In genomic region chr1:181179279-181179979, GRCh38 we compare ENCODE assay signal across 12 cellular contexts.
DNase-seq lines count a peak whose midpoint lies in the region; ATAC-seq and TF ChIP-seq lines count a peak whose summit lies in the region.
"Had no signal": no experiment of that assay in that cellular context is flagged by ENCODE, and none has a peak within 500 bp of the region (broad histone marks: within the 10 kb centered on the region; RNA-seq: fewer than 3 reads in every experiment).

No MANE protein-coding gene starts in this region.

- intact Hi-C loops in CD4-positive, alpha-beta memory T cell (cut with micrococcal nuclease) = no loop called here

- no peaks in the 10 kb centered on the region for H3K36me3 ChIP-seq in CD4-positive, alpha-beta memory T cell (ENCODE audit: insufficient read depth, low read length)
- H3K36me3 ChIP-seq: colonic mucosa, thoracic aorta had no signal

- H3K4me1 Mint-ChIP-seq in CD4-positive, alpha-beta memory T cell = peaks cover 14 to 16% (median 14%) of the 10 kb centered on the region in 4 donors
- H3K4me1 Mint-ChIP-seq in mesothelial cell of epicardium = peaks cover 27% of the 10 kb centered on the region

- H3K9me3 ChIP-seq in AG04450 (ENCODE audit: control insufficient read depth, insufficient read depth, low read length) = no peaks in the 10 kb centered on the region; the same call in 1 of the 2 replicates
- no peaks in the 10 kb centered on the region for H3K9me3 ChIP-seq in CD4-positive, alpha-beta memory T cell (ENCODE audit: control insufficient read depth in 1 of 2, low read length in 2 of 2)
- H3K9me3 ChIP-seq: colonic mucosa, thoracic aorta had no signal

- no peak overlapping the region; the same call in 1 of the 2 replicates for H3K4me3 ChIP-seq in AG04450 (ENCODE audit: low read depth, low read length)
- no peak overlapping the region for H3K4me3 ChIP-seq in CD4-positive, alpha-beta memory T cell (ENCODE audit: low read length in 2 of 2)
- H3K4me3 ChIP-seq: colonic mucosa, thoracic aorta had no signal

- CTCF ChIA-PET in AG04450 (lab: Charles Lee) = interaction anchor here (1.3 kb wide), 1 partner anchor 11 kb away, joined by 4 read pairs; no protein-coding TSS in a partner anchor
- CTCF ChIA-PET in CD4-positive, alpha-beta memory T cell (lab: Charles Lee; ENCODE audit: partially characterized antibody) = interaction anchor here (1.0 to 1.2 kb wide), 2 partner anchors 13 to 244 kb away, joined by 3 to 4 read pairs; no protein-coding TSS in a partner anchor

- no peaks in the 10 kb centered on the region for H3K36me3 Mint-ChIP-seq in CD4-positive, alpha-beta memory T cell
- no peaks in the 10 kb centered on the region for H3K36me3 Mint-ChIP-seq in mesothelial cell of epicardium
- H3K36me3 Mint-ChIP-seq: activated naive CD4-positive, alpha-beta T cell treated with anti-CD3 and anti-CD28 coated beads, Interleukin-2, amount 50 U/mL, for 72 hours had no signal

- peak overlapping the region; percentile 51 to 87 (median 77) for H3K27ac Mint-ChIP-seq in CD4-positive, alpha-beta memory T cell
- peak overlapping the region; percentile 41 for H3K27ac Mint-ChIP-seq in mesothelial cell of epicardium
- H3K27ac Mint-ChIP-seq: activated naive CD4-positive, alpha-beta T cell treated with anti-CD3 and anti-CD28 coated beads, Interleukin-2, amount 50 U/mL, for 72 hours had no signal

- POLR2A ChIA-PET in AG04450 (lab: Yijun Ruan, JAX) = no interaction called here
- POLR2A ChIA-PET in CD4-positive, alpha-beta memory T cell (lab: Charles Lee; ENCODE audit: partially characterized antibody) = interaction anchor here (1.8 kb wide), 1 partner anchor 217 kb away, joined by 6 read pairs; no protein-coding TSS in a partner anchor

- no peaks in the 10 kb centered on the region for H3K9me3 Mint-ChIP-seq in CD4-positive, alpha-beta memory T cell
- no peaks in the 10 kb centered on the region for H3K9me3 Mint-ChIP-seq in mesothelial cell of epicardium
- H3K9me3 Mint-ChIP-seq: activated naive CD4-positive, alpha-beta T cell treated with anti-CD3 and anti-CD28 coated beads, Interleukin-2, amount 50 U/mL, for 72 hours had no signal

- no peak for DNase-seq in AG04450 (ENCODE audit: low read depth, low spot score)
- DNase-seq in CD4-positive, alpha-beta memory T cell = no peak
- no peak for DNase-seq in mesothelial cell of epicardium (ENCODE audit: low spot score in 2 of 2, unreplicated experiment in 2 of 2)
- no peak for DNase-seq in hippocampal formation (lab: John Stamatoyannopoulos, UW)
- DNase-seq in inferior parietal cortex (ENCODE audit: extremely low spot score) = no peak
- no peak for DNase-seq in pons (ENCODE audit: low spot score)
- DNase-seq: colonic mucosa, SW 1271 had no signal

- peak overlapping the region; percentile 39 for H3K27ac ChIP-seq in AG04450 (ENCODE audit: low read depth, low read length)
- H3K27ac ChIP-seq in CD4-positive, alpha-beta memory T cell (ENCODE audit: low read depth, low read length) = no peak overlapping the region
- peak overlapping the region; percentile 38 for H3K27ac ChIP-seq in angular gyrus (ENCODE audit: low read depth, low read length)
- H3K27ac ChIP-seq: colonic mucosa, thoracic aorta had no signal

- peaks cover 17% of the 10 kb centered on the region for H3K4me1 ChIP-seq in CD4-positive, alpha-beta memory T cell (ENCODE audit: insufficient read depth, low read length)
- H3K4me1 ChIP-seq: colonic mucosa had no signal

- peak overlapping the region in 7 of 8 donors; percentile 5 to 65 (median 37) for H3K4me3 Mint-ChIP-seq in CD4-positive, alpha-beta memory T cell
- no peak overlapping the region for H3K4me3 Mint-ChIP-seq in mesothelial cell of epicardium

- peaks cover 3 to 10% of the 10 kb centered on the region in 2 donors for H3K27me3 Mint-ChIP-seq in CD4-positive, alpha-beta memory T cell
- H3K27me3 Mint-ChIP-seq in mesothelial cell of epicardium (ENCODE audit: low read depth) = peaks cover 18% of the 10 kb centered on the region

- TF ChIP-seq CTCF in AG04450 (IDR thresholded peaks at IDR 0.05; ENCODE audit: low read depth, low read length) (no peak), mesothelial cell of epicardium (IDR thresholded peaks at IDR 0.05; ENCODE audit: unreplicated experiment) (no peak)

- H3K27me3 ChIP-seq in AG04450 (ENCODE audit: control insufficient read depth, insufficient read depth, low read length) = peaks cover 18% of the 10 kb centered on the region
- no peaks in the 10 kb centered on the region for H3K27me3 ChIP-seq in CD4-positive, alpha-beta memory T cell (ENCODE audit: insufficient read depth, low read length)
- H3K27me3 ChIP-seq: colonic mucosa had no signal

- no peak for ATAC-seq in GM21367 (IDR thresholded peaks at IDR 0.05; ENCODE audit: unreplicated experiment)
